1 cellular context compared by ENCODE assay signal in the genomic region with DNA sequence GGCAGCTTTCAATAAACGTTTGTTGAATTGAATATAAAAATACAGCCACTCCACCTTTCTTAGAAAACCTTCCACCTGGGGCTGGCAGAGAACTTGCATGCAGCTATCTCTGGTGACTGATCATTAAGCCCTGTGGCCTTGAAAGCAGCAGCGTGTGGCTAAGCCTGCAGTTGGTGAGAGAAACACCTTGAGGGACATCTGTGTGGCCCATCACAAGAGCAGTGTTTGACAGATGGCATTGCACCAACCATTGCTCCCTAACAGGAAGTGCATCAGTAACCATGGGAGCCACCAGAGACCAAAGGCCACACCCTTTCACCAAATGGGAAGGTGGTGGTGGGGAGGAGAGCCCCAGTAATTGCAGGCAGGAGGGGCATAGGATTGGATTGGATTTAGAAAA.
TF ChIP-seq lines count a peak whose summit lies in the region.

No MANE protein-coding gene starts in this region.

TF ChIP-seq in K562, 482 proteins besides CTCF, POLR2A, EP300 and RAD21:
- TF ChIP-seq RBM14 (IDR thresholded peaks at IDR 0.05; ENCODE audit: borderline replicate concordance, insufficient read depth, low read depth, low read length) (no peak), RFX1 (IDR thresholded peaks at IDR 0.05) (peak; percentile 27; the same call in 1 of the 2 replicates)
TF ChIP-seq in K562: peak in this region for 1.
